ENCODE assay signal across 9 cellular contexts in genomic region chr12:122366685-122367475, GRCh38. TPM values are rescaled to one million over a fixed set of nuclear protein-coding genes. Genes with fewer than 3 reads are reported as not detected.
A peak's percentile ranks its signal among the peaks of the same experiment; 100 is the strongest.
DNase-seq lines count a peak whose midpoint lies in the region; ATAC-seq and TF ChIP-seq lines count a peak whose summit lies in the region.
"Had no signal": no experiment of that assay in that cellular context is flagged by ENCODE, and none has a peak within 500 bp of the region (broad histone marks: within the 10 kb centered on the region; RNA-seq: fewer than 3 reads in every experiment).

No MANE protein-coding gene starts in this region.

- no peak for ATAC-seq in HG03280 (IDR thresholded peaks at IDR 0.05; ENCODE audit: unreplicated experiment)

- peaks cover 8% of the 10 kb centered on the region for H3K36me3 Mint-ChIP-seq in activated T-helper 1 cell treated with anti-CD3 and anti-CD28 coated beads, Interleukin-12 subunit alpha, Interleukin-12 subunit beta, Interleukin-2, Interleukin-4 antibody, amounts not matched to agents 30 ng/mL and 10 ng/mL and 1 ng/mL, durations not matched to agents 14 hours and 24 hours and 36 hours (ENCODE audit: low read depth)

- no peaks in the 10 kb centered on the region for H3K27me3 ChIP-seq in subcutaneous abdominal adipose tissue (ENCODE audit: control insufficient read depth in 5 of 5, insufficient read depth in 4 of 5, low read length in 5 of 5)
- H3K27me3 ChIP-seq: cardiac muscle cell had no signal

- H3K4me1 Mint-ChIP-seq in activated T-helper 1 cell treated with anti-CD3 and anti-CD28 coated beads, Interleukin-12 subunit alpha, Interleukin-12 subunit beta, Interleukin-2, Interleukin-4 antibody, amounts not matched to agents 30 ng/mL and 10 ng/mL and 1 ng/mL, durations not matched to agents 14 hours and 24 hours and 36 hours (ENCODE audit: low read depth) = peaks cover 16% of the 10 kb centered on the region

- peaks cover 0 to 16% (median 5%) of the 10 kb centered on the region in 5 donors for H3K36me3 ChIP-seq in subcutaneous abdominal adipose tissue (ENCODE audit: control insufficient read depth in 5 of 5, insufficient read depth in 5 of 5, low read length in 5 of 5)
- H3K36me3 ChIP-seq: cardiac muscle cell had no signal

- no peak for TF ChIP-seq CTCF in astrocyte of the spinal cord (IDR thresholded peaks at IDR 0.05; ENCODE audit: low read depth, low read length)

- H3K9me3 Mint-ChIP-seq in activated T-helper 1 cell treated with anti-CD3 and anti-CD28 coated beads, Interleukin-12 subunit alpha, Interleukin-12 subunit beta, Interleukin-2, Interleukin-4 antibody, amounts not matched to agents 30 ng/mL and 10 ng/mL and 1 ng/mL, durations not matched to agents 14 hours and 24 hours and 36 hours = no peaks in the 10 kb centered on the region

- no peak overlapping the region for H3K4me3 Mint-ChIP-seq in activated T-helper 1 cell treated with anti-CD3 and anti-CD28 coated beads, Interleukin-12 subunit alpha, Interleukin-12 subunit beta, Interleukin-2, Interleukin-4 antibody, amounts not matched to agents 30 ng/mL and 10 ng/mL and 1 ng/mL, durations not matched to agents 14 hours and 24 hours and 36 hours

- DNase-seq in AG08395 (ENCODE audit: low spot score) (peak; percentile 91), HT1080 (ENCODE audit: low read depth) (peak; percentile 87), astrocyte of the spinal cord (ENCODE audit: low read depth, low spot score) (peak; percentile 85), inferior parietal cortex (ENCODE audit: extremely low spot score) (peak; percentile 43), SKM-1 (lab: John Stamatoyannopoulos, UW; ENCODE audit: unreplicated experiment) (no peak)
- no peak for DNase-seq in activated T-helper 1 cell treated with anti-CD3 and anti-CD28 coated beads, Interleukin-12 subunit alpha, Interleukin-12 subunit beta, Interleukin-2, Interleukin-4 antibody, amounts not matched to agents 30 ng/mL and 10 ng/mL and 1 ng/mL, durations not matched to agents 14 hours and 24 hours and 36 hours (ENCODE audit: low spot score)

- peaks cover 6 to 29% (median 16%) of the 10 kb centered on the region in 5 donors for H3K4me1 ChIP-seq in subcutaneous abdominal adipose tissue (ENCODE audit: control insufficient read depth in 5 of 5, insufficient read depth in 5 of 5, low read length in 5 of 5)

- in situ Hi-C loops in astrocyte of the spinal cord (cut with HindIII; ENCODE audit: low sequenced_read_pairs) = no loop called here

- H3K9me3 ChIP-seq in subcutaneous abdominal adipose tissue (ENCODE audit: control insufficient read depth in 5 of 5, low read length in 5 of 5) = no peaks in the 10 kb centered on the region

- no peaks in the 10 kb centered on the region for H3K27me3 Mint-ChIP-seq in activated T-helper 1 cell treated with anti-CD3 and anti-CD28 coated beads, Interleukin-12 subunit alpha, Interleukin-12 subunit beta, Interleukin-2, Interleukin-4 antibody, amounts not matched to agents 30 ng/mL and 10 ng/mL and 1 ng/mL, durations not matched to agents 14 hours and 24 hours and 36 hours (ENCODE audit: insufficient read depth)

- intact Hi-C loops in activated T-helper 1 cell treated with anti-CD3 and anti-CD28 coated beads, Interleukin-12 subunit alpha, Interleukin-12 subunit beta, Interleukin-2, Interleukin-4 antibody, amounts not matched to agents 30 ng/mL and 10 ng/mL and 1 ng/mL, durations not matched to agents 14 hours and 24 hours and 36 hours (cut with micrococcal nuclease) = no loop called here

- H3K4me3 ChIP-seq in astrocyte of the spinal cord (ENCODE audit: low read depth, low read length) = no peak overlapping the region
- H3K4me3 ChIP-seq in subcutaneous abdominal adipose tissue (ENCODE audit: low read depth in 1 of 5, low read length in 5 of 5) = no peak overlapping the region
- H3K4me3 ChIP-seq: cardiac muscle cell had no signal

- no peak overlapping the region for H3K27ac Mint-ChIP-seq in activated T-helper 1 cell treated with anti-CD3 and anti-CD28 coated beads, Interleukin-12 subunit alpha, Interleukin-12 subunit beta, Interleukin-2, Interleukin-4 antibody, amounts not matched to agents 30 ng/mL and 10 ng/mL and 1 ng/mL, durations not matched to agents 14 hours and 24 hours and 36 hours

- H3K27ac ChIP-seq in subcutaneous abdominal adipose tissue (ENCODE audit: low read depth, low read length) = peak overlapping the region; percentile 24
- H3K27ac ChIP-seq: cardiac muscle cell had no signal

- no peak overlapping the region for H3K9ac ChIP-seq in subcutaneous abdominal adipose tissue (ENCODE audit: low read length in 5 of 5)

RNA-seq across cellular contexts. Expression of gene CLIP1, which starts 55.6 kb away (rescaled TPM):
- 24.1 and 26.6 TPM in 2 replicates for total RNA-seq in HT1080 (2014; rRNA removed; shearing (Covaris generic))
- polyA plus RNA-seq in HT1080 (2015; cell fraction: cytosol; rRNA removed) = 22.7 and 28.3 TPM in 2 replicates
- polyA plus RNA-seq in HT1080 (2015; cell fraction: nucleus; rRNA removed) = 43.7 and 48.1 TPM in 2 replicates
- total RNA-seq in activated T-helper 1 cell treated with anti-CD3 and anti-CD28 coated beads, Interleukin-12 subunit alpha, Interleukin-12 subunit beta, Interleukin-2, Interleukin-4 antibody, amounts not matched to agents 30 ng/mL and 10 ng/mL and 1 ng/mL, durations not matched to agents 14 hours and 24 hours and 36 hours = 64.1 and 71.9 TPM in 2 replicates

Comparison
In these comparisons a context has a peak if more than half of its experiments do, and no peak if none do; other contexts are left out.
1. DNase-seq: peak in AG08395 (single experiment), HT1080 (single experiment), astrocyte of the spinal cord (single experiment) and inferior parietal cortex (single experiment); none in SKM-1 (single experiment) and activated T-helper 1 cell treated with anti-CD3 and anti-CD28 coated beads, Interleukin-12 subunit alpha, Interleukin-12 subunit beta, Interleukin-2, Interleukin-4 antibody, amounts not matched to agents 30 ng/mL and 10 ng/mL and 1 ng/mL, durations not matched to agents 14 hours and 24 hours and 36 hours (single experiment).